ENCODE assay signal across 1 cellular context in the genomic region with DNA sequence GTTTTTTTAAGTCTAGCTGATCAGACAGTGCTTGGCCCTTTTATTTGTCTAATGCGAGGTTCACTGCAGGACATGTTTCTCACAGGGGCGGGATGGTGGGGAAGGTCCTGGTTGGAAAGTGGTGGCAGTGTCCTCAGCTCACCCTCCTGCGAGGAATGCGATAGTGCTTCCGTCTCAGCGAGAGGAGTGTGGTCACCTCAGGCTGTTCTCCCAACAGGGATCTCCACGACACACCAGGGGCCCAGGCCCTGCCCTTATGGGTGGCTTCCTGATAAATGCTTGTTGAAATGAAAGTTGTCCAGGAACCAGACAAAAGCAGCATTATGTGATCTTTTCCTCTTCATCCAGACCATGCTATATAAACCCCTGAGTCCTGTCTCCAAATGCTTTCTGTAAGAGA.
TF ChIP-seq lines count a peak whose summit lies in the region.

No MANE protein-coding gene starts in this region.

TF ChIP-seq in H1, 55 proteins besides CTCF, POLR2A, EP300 and RAD21:
- TF ChIP-seq TCF12 (IDR thresholded peaks at IDR 0.05; ENCODE audit: low read depth, low read length) (no peak), TEAD4 (IDR thresholded peaks at IDR 0.05; ENCODE audit: low read depth, low read length) (0 out of 2 replicates have a peak, but pooled peaks have one; percentile 34)
